Comparison of ENCODE assay signal across 11 cellular contexts in the genomic region with DNA sequence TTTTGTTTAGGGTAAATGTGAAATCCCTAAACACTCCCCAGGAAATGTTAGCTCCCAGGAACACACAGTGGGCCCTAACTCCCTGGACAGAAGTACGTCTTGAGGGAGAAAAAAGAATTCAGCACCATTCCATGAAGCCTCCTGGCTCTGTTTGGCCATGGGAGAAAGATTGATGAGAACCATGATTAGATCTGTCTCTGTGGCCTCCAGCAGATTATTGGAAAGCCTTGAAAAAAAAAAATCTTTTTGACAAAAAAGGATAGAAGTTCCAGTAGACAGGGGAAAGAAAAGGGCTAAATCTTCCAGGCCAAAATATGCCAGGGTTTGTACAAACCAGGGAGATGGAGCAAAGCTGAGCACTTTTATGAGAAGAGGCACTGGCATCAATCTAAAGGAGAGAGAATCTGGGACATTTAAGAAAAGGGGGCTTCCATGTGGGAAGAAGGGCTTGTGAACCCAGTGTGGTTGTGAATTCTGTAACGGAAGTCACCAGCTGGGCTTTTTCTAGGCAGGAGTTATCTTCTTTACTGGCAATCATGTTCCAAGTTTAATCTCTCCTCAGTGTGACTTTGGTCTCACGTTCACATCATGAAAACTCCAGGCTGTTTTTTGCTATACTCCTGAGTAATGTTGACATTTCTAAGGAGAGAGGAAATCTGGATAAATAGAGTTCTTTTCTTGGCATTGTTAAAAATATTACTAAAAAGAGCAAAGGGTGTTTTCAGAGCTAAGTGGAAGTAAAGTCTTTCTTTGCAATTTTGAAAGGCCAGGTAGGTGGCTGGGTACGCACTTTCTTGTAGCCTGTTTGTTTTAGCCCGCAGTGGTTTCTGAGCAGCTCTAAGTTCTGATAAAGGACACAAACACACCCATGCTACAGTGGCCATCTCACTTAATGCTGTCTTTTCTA.
A peak's percentile ranks its signal among the peaks of the same experiment; 100 is the strongest.
DNase-seq lines count a peak whose midpoint lies in the region; ATAC-seq, FAIRE-seq and TF ChIP-seq lines count a peak whose summit lies in the region.
"Had no signal": no experiment of that assay in that cellular context is flagged by ENCODE, and none has a peak within 500 bp of the region (broad histone marks: within the 10 kb centered on the region; RNA-seq: fewer than 3 reads in every experiment).

No MANE protein-coding gene starts in this region.

- no peak for ATAC-seq in gastrocnemius medialis
- no peak for ATAC-seq in HG03354 (IDR thresholded peaks at IDR 0.05; ENCODE audit: poor library complexity, severe bottlenecking, unreplicated experiment)

- H3K4me3 ChIP-seq in astrocyte of the spinal cord (ENCODE audit: low read depth, low read length) (no peak overlapping the region), gastrocnemius medialis (no peak overlapping the region)

- DNase-seq in GM18507 (ENCODE audit: extremely low spot score, insufficient read length, low read depth): no peak
- peak; percentile 32 for DNase-seq in astrocyte of the spinal cord (ENCODE audit: low read depth, low spot score)
- no peak for DNase-seq in gastrocnemius medialis
- no peak for DNase-seq in NCI-H146 treated with DMSO at 0.1 percent for 48 hours (lab: John Stamatoyannopoulos, UW; ENCODE audit: unreplicated experiment)
- DNase-seq in stimulated activated CD4-positive, alpha-beta T cell treated with anti-CD3 and anti-CD28 coated beads, Interleukin-12 subunit alpha, Interleukin-12 subunit beta, amount 100 ng/mL, for 4 hours: no peak
- DNase-seq in NCI-H1417 (lab: John Stamatoyannopoulos, UW): no peak
- DNase-seq: activated CD8-positive, alpha-beta memory T cell treated with anti-CD3 and anti-CD28 coated beads, Interleukin-2, amount 50 U/mL, for 4 hours; effector CD4-positive, alpha-beta T cell; NCI-H1436 had no signal

- intact Hi-C loops in gastrocnemius medialis (cut with DNase I; ENCODE audit: low total_unique reads): loop anchor here (5.0 kb wide), 3 partner anchors 104 to 421 kb away; no protein-coding TSS in a partner anchor

- FAIRE-seq in GM18507 (lab: Jason Lieb, UNC) (peak; percentile 18), islet of Langerhans (lab: Jason Lieb, UNC) (peak; percentile 30)

- in situ Hi-C loops in astrocyte of the spinal cord (cut with HindIII; ENCODE audit: low sequenced_read_pairs) (no loop called here), gastrocnemius medialis (cut with MboI; ENCODE audit: low sequenced_read_pairs in 4 of 4) (loop anchor here (5.0 to 25.0 kb wide), 7 partner anchors 299 to 578 kb away; a partner anchor contains a TSS)

- no peaks in the 10 kb centered on the region for H3K27me3 ChIP-seq in gastrocnemius medialis

- TF ChIP-seq POLR2A in gastrocnemius medialis (IDR thresholded peaks at IDR 0.05): no peak

- no peaks in the 10 kb centered on the region for H3K36me3 ChIP-seq in gastrocnemius medialis

- no peaks in the 10 kb centered on the region for H3K9me3 ChIP-seq in gastrocnemius medialis

- TF ChIP-seq CTCF in astrocyte of the spinal cord (IDR thresholded peaks at IDR 0.05; ENCODE audit: low read depth, low read length) (no peak), gastrocnemius medialis (IDR thresholded peaks at IDR 0.05 in 4 of 5, conservative IDR thresholded peaks at IDR 0.05 in 1 of 5) (no peak)

- H3K27ac ChIP-seq in gastrocnemius medialis: peak overlapping the region; percentile 82 to 87 (median 86)

- H3K4me1 ChIP-seq in gastrocnemius medialis: peaks cover 82 to 98% of the 10 kb centered on the region in 2 donors
